16 cellular contexts compared by ENCODE assay signal in genomic region chr18:50707841-50708240, GRCh38.
DNase-seq lines count a peak whose midpoint lies in the region; ATAC-seq and TF ChIP-seq lines count a peak whose summit lies in the region.
"Had no signal": no experiment of that assay in that cellular context is flagged by ENCODE, and none has a peak within 500 bp of the region (broad histone marks: within the 10 kb centered on the region; RNA-seq: fewer than 3 reads in every experiment).

No MANE protein-coding gene starts in this region.

- WGBS in esophagus muscularis mucosa = 24% methylated on average over 5 of the region's 5 CpGs
- 39 to 69% methylated on average over 5 of the region's 5 CpGs for WGBS in lung, 2 donors

- TF ChIP-seq POLR2A in esophagus muscularis mucosa (IDR thresholded peaks at IDR 0.05; ENCODE audit: low read depth) (no peak), GM18505 (IDR thresholded peaks at IDR 0.05; ENCODE audit: borderline replicate concordance, extremely low read depth, insufficient read depth, insufficient read length) (no peak)

- intact Hi-C loops in esophagus muscularis mucosa (cut with DNase I) = no loop called here

- H3K27ac ChIP-seq in esophagus muscularis mucosa (replicated peaks in 1 of 4) (peak overlapping the region in 3 of 4 donors; percentile 46 to 59 (median 55)), lung (ENCODE audit: low read depth in 1 of 2, low read length in 1 of 2) (no peak overlapping the region)
- H3K27ac ChIP-seq: KMS-11 had no signal

- H3K4me3 ChIP-seq in esophagus muscularis mucosa (no peak overlapping the region), lung (no peak overlapping the region)

- H3K9me3 ChIP-seq in esophagus muscularis mucosa (no peaks in the 10 kb centered on the region), lung (ENCODE audit: control insufficient read depth in 2 of 2, insufficient read depth in 1 of 2, low read length in 1 of 2) (no peaks in the 10 kb centered on the region)

- DNase-seq in COR-L47 (lab: John Stamatoyannopoulos, UW) (peak; percentile 47), NCI-H1436 (lab: John Stamatoyannopoulos, UW) (peak; percentile 22), esophagus muscularis mucosa (ENCODE audit: extremely low spot score) (no peak), lung (ENCODE audit: low spot score) (peak; percentile 42), SKM-1 (lab: John Stamatoyannopoulos, UW; ENCODE audit: unreplicated experiment) (no peak), HEK293T (ENCODE audit: extremely low spot score) (no peak)
- DNase-seq: cerebellar nuclear complex, endodermal cell, GOT3, immature natural killer cell, NCI-H187, nephron progenitor cell, T-helper 17 cell had no signal

- CTCF ChIA-PET in HEK293T (lab: Yijun Ruan, JAX) = no interaction called here

- no peak for TF ChIP-seq EP300 in esophagus muscularis mucosa (IDR thresholded peaks at IDR 0.05)

- peaks cover 0 to 18% (median 14%) of the 10 kb centered on the region in 4 donors for H3K4me1 ChIP-seq in esophagus muscularis mucosa
- H3K4me1 ChIP-seq in lung (ENCODE audit: control insufficient read depth in 2 of 2, insufficient read depth in 2 of 2, low read length in 2 of 2) = peaks cover 0 to 2% of the 10 kb centered on the region in 2 donors

- ATAC-seq in lung (ENCODE audit: insufficient read depth, low FRiP score) (peak; percentile 53), GM21528 (IDR thresholded peaks at IDR 0.05; ENCODE audit: low FRiP score, unreplicated experiment) (no peak), GM18505 (IDR thresholded peaks at IDR 0.05; ENCODE audit: unreplicated experiment) (no peak)
- ATAC-seq: T-helper 17 cell had no signal

- TF ChIP-seq CTCF in esophagus muscularis mucosa (IDR thresholded peaks at IDR 0.05) (no peak), lung (IDR thresholded peaks at IDR 0.05; ENCODE audit: control extremely low read depth, extremely low read depth) (no peak)

- H3K36me3 ChIP-seq in esophagus muscularis mucosa (no peaks in the 10 kb centered on the region), lung (ENCODE audit: control insufficient read depth in 2 of 2, insufficient read depth in 2 of 2, low read length in 2 of 2) (no peaks in the 10 kb centered on the region)

- POLR2A ChIA-PET in HEK293T (lab: Yijun Ruan, JAX) = no interaction called here

- H3K27me3 ChIP-seq in esophagus muscularis mucosa (no peaks in the 10 kb centered on the region), lung (ENCODE audit: control insufficient read depth, insufficient read depth) (no peaks in the 10 kb centered on the region)

TF ChIP-seq in HEK293T, 16 proteins besides CTCF, POLR2A, EP300 and RAD21:
- TF ChIP-seq FOXA1 (IDR thresholded peaks at IDR 0.05) = no peak
- TF ChIP-seq BHLHE40 (IDR thresholded peaks at IDR 0.05; ENCODE audit: borderline replicate concordance) = no peak
- TF ChIP-seq ZNF384 (IDR thresholded peaks at IDR 0.05) = no peak
- TF ChIP-seq ELF4 (IDR thresholded peaks at IDR 0.05) = no peak
- no peak for TF ChIP-seq LEF1 (IDR thresholded peaks at IDR 0.05; ENCODE audit: borderline replicate concordance)
- TF ChIP-seq HDGF (IDR thresholded peaks at IDR 0.05; ENCODE audit: borderline replicate concordance) = no peak
- TF ChIP-seq FOXM1 (IDR thresholded peaks at IDR 0.05; ENCODE audit: borderline replicate concordance) = no peak
- TF ChIP-seq L3MBTL2 (conservative IDR thresholded peaks at IDR 0.05) = no peak
- no peak for TF ChIP-seq FOXK2 (IDR thresholded peaks at IDR 0.05)
- no peak for TF ChIP-seq ARNT (IDR thresholded peaks at IDR 0.05)
- TF ChIP-seq SUZ12 (IDR thresholded peaks at IDR 0.05) = no peak
- no peak for TF ChIP-seq NFRKB (IDR thresholded peaks at IDR 0.05)

Comparison
In these comparisons a context has a peak if more than half of its experiments do, and no peak if none do; other contexts are left out.
1. DNase-seq: peak in COR-L47 (single experiment), NCI-H1436 (single experiment) and lung (single experiment); none in esophagus muscularis mucosa (single experiment), SKM-1 (single experiment) and HEK293T (single experiment).
2. H3K27ac ChIP-seq: peak in esophagus muscularis mucosa (3 of 4); none in lung (0 of 2).